ENCODE assay signal across 26 cellular contexts in genomic region chr2:212773808-212774339, GRCh38.
"Had no signal": no experiment of that assay in that cellular context is flagged by ENCODE, and none has a peak within 500 bp of the region (broad histone marks: within the 10 kb centered on the region; RNA-seq: fewer than 3 reads in every experiment).

No MANE protein-coding gene starts in this region.

- DNase-seq: activated CD4-positive, alpha-beta T cell treated with anti-CD3 and anti-CD28 coated beads for 1 hour; activated CD4-positive, alpha-beta T cell treated with anti-CD3 and anti-CD28 coated beads for 48 hours; activated CD4-positive, alpha-beta T cell treated with anti-CD3 and anti-CD28 coated beads, Interleukin-2, amount 50 U/mL, for 4 hours; activated CD4-positive, CD25-positive, alpha-beta regulatory T cell; activated CD8-positive, alpha-beta T cell treated with anti-CD3 and anti-CD28 coated beads, Interleukin-2, amount 10 ng/mL, durations not matched to agents 7 days and 5 days; activated gamma-delta T cell; activated naive CD4-positive, alpha-beta T cell treated with Interleukin-2 at 50 U/mL for 16 hours; activated naive CD8-positive, alpha-beta T cell treated with anti-CD3 and anti-CD28 coated beads, Interleukin-2, amount 10 ng/mL, durations not matched to agents 7 days and 5 days; activated T-cell treated with anti-CD3 and anti-CD28 coated beads, Interleukin-2, amount 50 U/mL, for 24 hours; amygdala; Karpas-422; NCI-H1105; NCI-H1417 treated with DMSO at 0.1 percent for 48 hours; NCI-H1694; NCI-H1930; NCI-H2081 treated with DMSO at 0.1 percent for 48 hours; NCI-H510A; NCI-H526; NCI-H748 treated with DMSO at 0.1 percent for 48 hours; OCI-M1; Right ventricle myocardium superior; T1000; WERI-Rb-1 had no signal

- H3K4me3 ChIP-seq: ascending aorta, cardiac muscle cell, SK-N-MC had no signal

- H3K27ac ChIP-seq: ascending aorta, cardiac muscle cell, WERI-Rb-1 had no signal

- ATAC-seq: activated CD8-positive, alpha-beta T cell treated with anti-CD3 and anti-CD28 coated beads, Interleukin-2, amount 10 ng/mL, durations not matched to agents 7 days and 5 days had no signal

- H3K9me3 ChIP-seq: ascending aorta had no signal

- H3K36me3 ChIP-seq: ascending aorta, cardiac muscle cell, WERI-Rb-1 had no signal

- H3K4me1 ChIP-seq: ascending aorta had no signal

- H3K27me3 ChIP-seq: ascending aorta, cardiac muscle cell had no signal
